Comparison of ENCODE assay signal across 11 cellular contexts in the genomic region with DNA sequence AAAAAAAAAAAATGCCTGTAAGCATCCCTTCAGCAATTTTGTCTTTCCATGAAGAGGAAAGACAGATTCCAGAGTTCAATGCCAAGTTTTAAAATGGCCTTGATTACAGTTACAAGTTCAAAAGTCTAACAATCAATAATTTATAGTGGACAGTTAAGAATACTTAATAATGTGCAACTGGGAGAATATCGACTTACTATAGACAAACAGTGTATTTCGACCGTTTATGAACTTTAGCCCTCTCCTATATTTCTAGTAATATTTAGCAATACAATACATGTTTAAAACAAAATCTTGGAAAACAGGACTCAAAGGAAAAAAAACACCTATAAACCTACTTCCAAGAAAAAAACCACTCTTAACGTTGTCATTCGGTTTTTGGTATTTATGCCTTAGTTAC. TPM values are rescaled to one million over a fixed set of nuclear protein-coding genes. Genes with fewer than 3 reads are reported as not detected.
DNase-seq lines count a peak whose midpoint lies in the region; ATAC-seq, FAIRE-seq and TF ChIP-seq lines count a peak whose summit lies in the region.
"Had no signal": no experiment of that assay in that cellular context is flagged by ENCODE, and none has a peak within 500 bp of the region (broad histone marks: within the 10 kb centered on the region; RNA-seq: fewer than 3 reads in every experiment).

No MANE protein-coding gene starts in this region.

- H3K4me2 ChIP-seq in A549 = peak overlapping the region; percentile 93
- H3K4me2 ChIP-seq in GM12878 (ENCODE audit: control insufficient read depth, insufficient read depth) = peak overlapping the region; percentile 83

- POLR2A ChIA-PET in A549 (lab: Yijun Ruan, JAX) (no interaction called here), GM12878 (lab: Charles Lee) (interaction anchor here (0.6 to 4.1 kb wide), 5 partner anchors 12 to 297 kb away, joined by 3 to 20 read pairs (median 6); a partner anchor contains a TSS)

- H3K27ac ChIP-seq in A549 (no peak overlapping the region), HUES48 (ENCODE audit: low read depth, low read length) (no peak overlapping the region), GM12878 (ENCODE audit: control insufficient read depth, insufficient read depth) (peak overlapping the region; percentile 90; the same call in 1 of the 2 replicates), muscle layer of duodenum (ENCODE audit: low read length) (peak overlapping the region; percentile 92), right cardiac atrium (ENCODE audit: low read length) (no peak overlapping the region)

- peaks cover 49% of the 10 kb centered on the region; the same call in 2 of the 3 replicates for H3K4me1 ChIP-seq in A549
- H3K4me1 ChIP-seq in HUES48 (ENCODE audit: control insufficient read depth, insufficient read depth, low read length) = peaks cover 10% of the 10 kb centered on the region; the same call in 1 of the 2 replicates
- peaks cover 33% of the 10 kb centered on the region for H3K4me1 ChIP-seq in GM12878 (ENCODE audit: control insufficient read depth, insufficient read depth, low read length)
- peaks cover 4 to 28% of the 10 kb centered on the region in 2 donors for H3K4me1 ChIP-seq in muscle layer of duodenum (ENCODE audit: control insufficient read depth in 1 of 2, insufficient read depth in 2 of 2, low read length in 2 of 2)
- H3K4me1 ChIP-seq in right cardiac atrium (ENCODE audit: control insufficient read depth, insufficient read depth, low read length) = peaks cover 2% of the 10 kb centered on the region
- H3K4me1 ChIP-seq: prostate gland had no signal

- DNase-seq in A549 (ENCODE audit: low read depth in 1 of 2, low spot score in 1 of 2) = no peak
- no peak for DNase-seq in GM12878 (ENCODE audit: low read depth, low spot score)
- DNase-seq in activated effector memory CD4-positive, alpha-beta T cell treated with Interleukin-2 at 50 U/mL for 16 hours = no peak
- no peak for DNase-seq in mucosa of gallbladder (ENCODE audit: low spot score)
- DNase-seq in right cardiac atrium = no peak
- DNase-seq: DMS53 had no signal

- TF ChIP-seq POLR2A in A549 (IDR thresholded peaks at IDR 0.05; ENCODE audit: low read length) (no peak), GM12878 (IDR thresholded peaks at IDR 0.05; ENCODE audit: low read depth, low read length) (no peak)

- TF ChIP-seq EP300 in A549 (IDR thresholded peaks at IDR 0.05) (no peak), GM12878 (IDR thresholded peaks at IDR 0.05; ENCODE audit: borderline replicate concordance in 1 of 2, control insufficient read depth in 1 of 2, low read depth in 2 of 2, low read length in 2 of 2) (no peak)

- TF ChIP-seq CTCF in A549 (IDR thresholded peaks at IDR 0.05) = no peak
- TF ChIP-seq CTCF in GM12878 (IDR thresholded peaks at IDR 0.05 in 2 of 3, conservative IDR thresholded peaks at IDR 0.05 in 1 of 3; ENCODE audit: control insufficient read depth in 2 of 3, extremely low read depth in 1 of 3, insufficient read depth in 1 of 3, low read depth in 3 of 3, low read length in 3 of 3) = no peak

- H3K27me3 ChIP-seq in HUES48 (ENCODE audit: control insufficient read depth, insufficient read depth, low read length) (no peaks in the 10 kb centered on the region), GM12878 (replicated peaks in 1 of 2; ENCODE audit: control insufficient read depth in 2 of 2, insufficient read depth in 2 of 2, low read length in 1 of 2) (no peaks in the 10 kb centered on the region), muscle layer of duodenum (ENCODE audit: low read depth, low read length) (no peaks in the 10 kb centered on the region), right cardiac atrium (ENCODE audit: control insufficient read depth, insufficient read depth) (no peaks in the 10 kb centered on the region)

- H4K20me1 ChIP-seq in GM12878 (ENCODE audit: control insufficient read depth, insufficient read depth) = no peaks in the 10 kb centered on the region

- H3K9ac ChIP-seq in HUES48 (ENCODE audit: low read depth, low read length) (no peak overlapping the region), GM12878 (ENCODE audit: control insufficient read depth, insufficient read depth, low read length) (peak overlapping the region; percentile 98; the same call in 1 of the 2 replicates)

- WGBS in A549 (ENCODE audit: missing lambda C conversion rate) = 57% methylated on average over 5 of the region's 5 CpGs
- 66% methylated on average over 5 of the region's 5 CpGs for WGBS in GM12878 (ENCODE audit: insufficient coverage, insufficient replicate concordance, low lambda C conversion rate, missing lambda C conversion rate)
- WGBS in right cardiac atrium = 59% methylated on average over 5 of the region's 5 CpGs

- SMC1A ChIA-PET in GM12878 (lab: Charles Lee; ENCODE audit: uncharacterized antibody, unreplicated experiment) = interaction anchor here (0.7 to 1.9 kb wide), 4 partner anchors 9 to 23 kb away, joined by 4 to 8 read pairs (median 4); no protein-coding TSS in a partner anchor

- FAIRE-seq in A549 (lab: Jason Lieb, UNC) (no peak), GM12878 (lab: Jason Lieb, UNC) (no peak)

- intact Hi-C loops in GM12878 (cut with micrococcal nuclease; ENCODE audit: unreplicated experiment) = loop anchor here (10.0 kb wide), 1 partner anchor 229 kb away; a partner anchor contains a TSS
- intact Hi-C loops in right cardiac atrium (cut with DNase I) = no loop called here

- no TSS peak for BruUV-seq in GM12878 (replicated peaks; lab: Mats Ljungman, UMichigan)

- in situ Hi-C loops in GM12878 (cut with MboI) = no loop called here

- ATAC-seq in A549 (no peak), GM12878 (no peak), GM21526 (IDR thresholded peaks at IDR 0.05; ENCODE audit: low FRiP score, unreplicated experiment) (no peak), right cardiac atrium (no peak)

- H3K79me2 ChIP-seq in GM12878 (ENCODE audit: control insufficient read depth, insufficient read depth, low read length) = peaks cover 94% of the 10 kb centered on the region

- TF ChIP-seq RAD21 in A549 (conservative IDR thresholded peaks at IDR 0.05 in 1 of 2, IDR thresholded peaks at IDR 0.05 in 1 of 2) (no peak), GM12878 (IDR thresholded peaks at IDR 0.05; ENCODE audit: insufficient read depth, low read depth, low read length) (no peak)

- CTCF ChIA-PET in A549 (lab: Yijun Ruan, JAX) (interaction anchor here (0.7 kb wide), 1 partner anchor 16 kb away, joined by 3 read pairs; no protein-coding TSS in a partner anchor), GM12878 (lab: Yijun Ruan, JAX) (interaction anchor here (0.7 kb wide), 2 partner anchors 225 to 566 kb away, joined by 3 read pairs; no protein-coding TSS in a partner anchor)

- RAD21 ChIA-PET in GM12878 (lab: Charles Lee; ENCODE audit: unreplicated experiment) = interaction anchor here (0.7 to 1.7 kb wide), 3 partner anchors 13 to 23 kb away, joined by 3 to 6 read pairs (median 3); no protein-coding TSS in a partner anchor

- no peak overlapping the region for H2AFZ ChIP-seq in GM12878 (ENCODE audit: control insufficient read depth, low read depth, low read length)

- H3K4me3 ChIP-seq in A549 = peak overlapping the region; percentile 83
- H3K4me3 ChIP-seq in HUES48 (ENCODE audit: low read depth, low read length) = peak overlapping the region; percentile 90
- peak overlapping the region; percentile 79 for H3K4me3 ChIP-seq in GM12878
- peak overlapping the region in 1 of 2 donors; percentile 72 for H3K4me3 ChIP-seq in muscle layer of duodenum (ENCODE audit: low read depth in 1 of 2, low read length in 2 of 2)
- no peak overlapping the region for H3K4me3 ChIP-seq in right cardiac atrium (ENCODE audit: low read length)

- H3K9me3 ChIP-seq in A549 = no peaks in the 10 kb centered on the region
- no peaks in the 10 kb centered on the region for H3K9me3 ChIP-seq in HUES48 (ENCODE audit: control insufficient read depth, insufficient read depth, low read length)
- no peaks in the 10 kb centered on the region for H3K9me3 ChIP-seq in GM12878 (replicated peaks; ENCODE audit: control insufficient read depth, insufficient read depth, low read length)
- no peaks in the 10 kb centered on the region for H3K9me3 ChIP-seq in muscle layer of duodenum (ENCODE audit: control insufficient read depth in 1 of 2, low read length in 2 of 2)
- no peaks in the 10 kb centered on the region for H3K9me3 ChIP-seq in right cardiac atrium (ENCODE audit: control insufficient read depth, low read length)
- H3K9me3 ChIP-seq: prostate gland, thoracic aorta had no signal

- H3K36me3 ChIP-seq in HUES48 (ENCODE audit: control insufficient read depth, insufficient read depth, low read length) (peaks cover 48% of the 10 kb centered on the region), GM12878 (ENCODE audit: control insufficient read depth in 2 of 2, insufficient read depth in 2 of 2, low read length in 1 of 2) (peaks cover 4 to 25% of the 10 kb centered on the region in 2 experiments), muscle layer of duodenum (ENCODE audit: control insufficient read depth in 1 of 2, insufficient read depth in 2 of 2, low read length in 2 of 2) (peaks cover 31 to 33% of the 10 kb centered on the region in 2 donors)

RNA-seq across cellular contexts. Expression of a gene that starts 1.5 kb away (rescaled TPM):
- polyA plus RNA-seq in A549 (2011; rRNA removed) (21.6 and 24.9 TPM in 2 replicates), A549 (2017; fragmentation: RNase III; extraction: RNeasy Plus Mini Kit Qiagen cat#74134 plus additional on column Dnase treatment) (15.0 to 16.7 TPM (median 15.4 TPM) in 3 replicates), GM12878 (2011; rRNA removed) (29.2 and 29.7 TPM in 2 replicates), GM12878 (2014; fragmentation: Illumina TruSeq; extraction: Trizol) (42.6 and 50.0 TPM in 2 replicates), GM12878 (2014; fragmentation: Nextera tagmentation; extraction: Ambion mirVana) (10 to 100 TPM in 1 of 2 experiments, 1 to 10 TPM in 1; 8.9 to 14.1 TPM), GM12878 (2014; rRNA removed) (28.6 and 35.0 TPM in 2 replicates), GM12878 (2016; fragmentation: Nextera tagmentation; extraction: Ambion mirVana) (10 to 100 TPM; 80.9 to 88.9 TPM), right cardiac atrium (10.0 TPM)
- 7.4 and 7.8 TPM in 2 replicates for polyA plus RNA-seq in A549 (2012; cell fraction: cytosol; rRNA removed)
- polyA plus RNA-seq in A549 (2012; cell fraction: nucleus; rRNA removed) = 7.5 and 7.9 TPM in 2 replicates
- 31.5 and 33.2 TPM in 2 replicates for polyA minus RNA-seq in A549 (2011; rRNA and poly(A)+ RNA removed)
- 159 and 174 TPM in 2 replicates for total RNA-seq in GM12878 (2013; cell fraction: nucleolus; rRNA removed)
- total RNA-seq in GM12878 (2014; rRNA removed) (35.9 and 38.6 TPM in 2 replicates), GM12878 (2014; rRNA removed; fragmentation: Illumina TruSeq; extraction: Trizol) (54.8 and 55.1 TPM in 2 replicates), GM12878 (2021) (51.5 and 58.4 TPM in 2 replicates), mucosa of gallbladder (54.3 TPM), right cardiac atrium (10 to 100 TPM; 51.4 to 56.8 (median 55.6) TPM)
- polyA plus RNA-seq in GM12878 (2011; ENCODE audit: low read depth) = 10.0 TPM
- polyA plus RNA-seq in GM12878 (2011; cell fraction: cytosol; rRNA removed) = 19.1 and 23.7 TPM in 2 replicates
- 33.0 and 53.5 TPM in 2 replicates for polyA plus RNA-seq in GM12878 (2011; cell fraction: nucleus; rRNA removed)
- polyA plus RNA-seq in GM12878 (2012) = 14.9 and 15.1 TPM in 2 replicates
- 75.3 and 95.3 TPM in 2 replicates for polyA minus RNA-seq in GM12878 (2011; rRNA and poly(A)+ RNA removed)
- 17.5 and 26.4 TPM in 2 replicates for polyA minus RNA-seq in GM12878 (2011; cell fraction: cytosol; rRNA and poly(A)+ RNA removed)
- polyA minus RNA-seq in GM12878 (2011; cell fraction: nucleus; rRNA and poly(A)+ RNA removed) = 56.8 and 95.8 TPM in 2 replicates

RNA-seq across cellular contexts. Expression of a gene that starts 1.6 kb away (rescaled TPM):
- polyA plus RNA-seq in A549 (2011; rRNA removed) (125 and 139 TPM in 2 replicates), A549 (2017; fragmentation: RNase III; extraction: RNeasy Plus Mini Kit Qiagen cat#74134 plus additional on column Dnase treatment) (123 to 146 TPM (median 125 TPM) in 3 replicates), GM12878 (2011; rRNA removed) (176 and 225 TPM in 2 replicates), GM12878 (2014; fragmentation: Illumina TruSeq; extraction: Trizol) (368 and 479 TPM in 2 replicates), GM12878 (2014; fragmentation: Nextera tagmentation; extraction: Ambion mirVana) (100 to 1,000 TPM; 246 to 274 TPM), GM12878 (2014; rRNA removed) (173 and 201 TPM in 2 replicates), GM12878 (2016; fragmentation: Nextera tagmentation; extraction: Ambion mirVana) (100 to 1,000 TPM; 267 to 271 TPM), right cardiac atrium (27.7 TPM)
- 33.6 and 35.7 TPM in 2 replicates for polyA plus RNA-seq in A549 (2012; cell fraction: cytosol; rRNA removed)
- 46.9 and 71.0 TPM in 2 replicates for polyA plus RNA-seq in A549 (2012; cell fraction: nucleus; rRNA removed)
- 40.1 and 41.9 TPM in 2 replicates for polyA minus RNA-seq in A549 (2011; rRNA and poly(A)+ RNA removed)
- 348 and 356 TPM in 2 replicates for total RNA-seq in GM12878 (2013; cell fraction: nucleolus; rRNA removed)
- total RNA-seq in GM12878 (2014; rRNA removed) (172 and 196 TPM in 2 replicates), GM12878 (2014; rRNA removed; fragmentation: Illumina TruSeq; extraction: Trizol) (295 and 299 TPM in 2 replicates), GM12878 (2021) (164 and 173 TPM in 2 replicates), mucosa of gallbladder (29.4 TPM), right cardiac atrium (10 to 100 TPM; 25.2 to 43.9 (median 29.1) TPM)
- polyA plus RNA-seq in GM12878 (2011; ENCODE audit: low read depth) = 93.6 TPM
- polyA plus RNA-seq in GM12878 (2011; cell fraction: cytosol; rRNA removed) = 58.9 and 72.0 TPM in 2 replicates
- 257 and 308 TPM in 2 replicates for polyA plus RNA-seq in GM12878 (2011; cell fraction: nucleus; rRNA removed)
- 119 and 126 TPM in 2 replicates for polyA plus RNA-seq in GM12878 (2012)
- 71.8 and 90.1 TPM in 2 replicates for polyA minus RNA-seq in GM12878 (2011; rRNA and poly(A)+ RNA removed)
- 27.4 and 37.8 TPM in 2 replicates for polyA minus RNA-seq in GM12878 (2011; cell fraction: cytosol; rRNA and poly(A)+ RNA removed)
- 101 and 145 TPM in 2 replicates for polyA minus RNA-seq in GM12878 (2011; cell fraction: nucleus; rRNA and poly(A)+ RNA removed)

RNA-seq across cellular contexts. Expression of a gene that starts 21.4 kb away (rescaled TPM):
- 58.5 and 74.9 TPM in 2 replicates for polyA plus RNA-seq in A549 (2011; rRNA removed)
- 29.3 and 33.3 TPM in 2 replicates for polyA plus RNA-seq in A549 (2012; cell fraction: cytosol; rRNA removed)
- polyA plus RNA-seq in A549 (2012; cell fraction: nucleus; rRNA removed) = 30.8 and 34.9 TPM in 2 replicates
- polyA plus RNA-seq in A549 (2017; fragmentation: RNase III; extraction: RNeasy Plus Mini Kit Qiagen cat#74134 plus additional on column Dnase treatment) = 37.3 to 40.2 TPM (median 37.8 TPM) in 3 replicates
- 24.2 and 28.1 TPM in 2 replicates for polyA minus RNA-seq in A549 (2011; rRNA and poly(A)+ RNA removed)
- 86.4 and 88.3 TPM in 2 replicates for total RNA-seq in GM12878 (2013; cell fraction: nucleolus; rRNA removed)
- 41.7 and 54.1 TPM in 2 replicates for total RNA-seq in GM12878 (2014; rRNA removed)
- total RNA-seq in GM12878 (2014; rRNA removed; fragmentation: Illumina TruSeq; extraction: Trizol) = 47.4 and 50.3 TPM in 2 replicates
- 35.3 and 41.0 TPM in 2 replicates for total RNA-seq in GM12878 (2021)
- 55.0 TPM for polyA plus RNA-seq in GM12878 (2011; ENCODE audit: low read depth)
- polyA plus RNA-seq in GM12878 (2011; rRNA removed) = 46.5 and 60.9 TPM in 2 replicates
- polyA plus RNA-seq in GM12878 (2011; cell fraction: cytosol; rRNA removed) = 29.8 and 35.1 TPM in 2 replicates
- polyA plus RNA-seq in GM12878 (2011; cell fraction: nucleus; rRNA removed) = 53.8 and 70.0 TPM in 2 replicates
- 59.4 and 70.2 TPM in 2 replicates for polyA plus RNA-seq in GM12878 (2012)
- 55.4 and 55.5 TPM in 2 replicates for polyA plus RNA-seq in GM12878 (2014; fragmentation: Illumina TruSeq; extraction: Trizol)
- 10 to 100 TPM; 25.3 to 32.6 TPM for polyA plus RNA-seq in GM12878 (2014; fragmentation: Nextera tagmentation; extraction: Ambion mirVana)
- polyA plus RNA-seq in GM12878 (2014; rRNA removed) = 44.7 and 51.4 TPM in 2 replicates
- 10 to 100 TPM; 72.9 to 73.4 TPM for polyA plus RNA-seq in GM12878 (2016; fragmentation: Nextera tagmentation; extraction: Ambion mirVana)
- 20.2 and 23.3 TPM in 2 replicates for polyA minus RNA-seq in GM12878 (2011; rRNA and poly(A)+ RNA removed)
- 8.8 and 12.3 TPM in 2 replicates for polyA minus RNA-seq in GM12878 (2011; cell fraction: cytosol; rRNA and poly(A)+ RNA removed)
- polyA minus RNA-seq in GM12878 (2011; cell fraction: nucleus; rRNA and poly(A)+ RNA removed) = 14.3 and 20.2 TPM in 2 replicates
- total RNA-seq in mucosa of gallbladder = 55.0 TPM
- 10 to 100 TPM; 35.6 to 41.8 (median 41.0) TPM for total RNA-seq in right cardiac atrium
- polyA plus RNA-seq in right cardiac atrium = 32.9 TPM

RNA-seq across cellular contexts. Expression of a gene that starts 21.7 kb away (rescaled TPM):
- polyA plus RNA-seq in A549 (2011; rRNA removed) (140 and 180 TPM in 2 replicates), A549 (2017; fragmentation: RNase III; extraction: RNeasy Plus Mini Kit Qiagen cat#74134 plus additional on column Dnase treatment) (181 to 184 TPM (median 183 TPM) in 3 replicates), GM12878 (2011; rRNA removed) (103 and 107 TPM in 2 replicates), GM12878 (2014; fragmentation: Illumina TruSeq; extraction: Trizol) (189 and 215 TPM in 2 replicates), GM12878 (2014; fragmentation: Nextera tagmentation; extraction: Ambion mirVana) (100 to 1,000 TPM; 814 to 994 TPM), GM12878 (2014; rRNA removed) (211 and 251 TPM in 2 replicates), GM12878 (2016; fragmentation: Nextera tagmentation; extraction: Ambion mirVana) (100 to 1,000 TPM; 551 to 576 TPM), right cardiac atrium (132 TPM)
- polyA plus RNA-seq in A549 (2012; cell fraction: cytosol; rRNA removed) = 101 TPM in 2 replicates
- 56.4 and 130 TPM in 2 replicates for polyA plus RNA-seq in A549 (2012; cell fraction: nucleus; rRNA removed)
- 49.6 and 55.9 TPM in 2 replicates for polyA minus RNA-seq in A549 (2011; rRNA and poly(A)+ RNA removed)
- total RNA-seq in GM12878 (2013; cell fraction: nucleolus; rRNA removed) = 38.7 and 41.7 TPM in 2 replicates
- total RNA-seq in GM12878 (2014; rRNA removed) (121 and 151 TPM in 2 replicates), GM12878 (2014; rRNA removed; fragmentation: Illumina TruSeq; extraction: Trizol) (190 and 197 TPM in 2 replicates), GM12878 (2021) (174 TPM in 2 replicates), mucosa of gallbladder (106 TPM), right cardiac atrium (10 to 100 TPM; 78.9 to 81.8 (median 79.9) TPM)
- polyA plus RNA-seq in GM12878 (2011; ENCODE audit: low read depth) = 154 TPM
- polyA plus RNA-seq in GM12878 (2011; cell fraction: cytosol; rRNA removed) = 81.9 and 112 TPM in 2 replicates
- polyA plus RNA-seq in GM12878 (2011; cell fraction: nucleus; rRNA removed) = 45.5 and 51.9 TPM in 2 replicates
- 243 and 245 TPM in 2 replicates for polyA plus RNA-seq in GM12878 (2012)
- polyA minus RNA-seq in GM12878 (2011; rRNA and poly(A)+ RNA removed) = 53.3 and 55.2 TPM in 2 replicates
- polyA minus RNA-seq in GM12878 (2011; cell fraction: cytosol; rRNA and poly(A)+ RNA removed) = 63.9 and 65.4 TPM in 2 replicates
- 19.8 and 25.1 TPM in 2 replicates for polyA minus RNA-seq in GM12878 (2011; cell fraction: nucleus; rRNA and poly(A)+ RNA removed)

Comparison
In these comparisons a context has a peak if more than half of its experiments do, and no peak if none do; other contexts are left out.
1. H3K27ac ChIP-seq: peak in GM12878 (single experiment) and muscle layer of duodenum (single experiment); none in A549 (0 of 2), HUES48 (single experiment) and right cardiac atrium (single experiment).